Comparison of ENCODE assay signal across 17 cellular contexts in the genomic region with DNA sequence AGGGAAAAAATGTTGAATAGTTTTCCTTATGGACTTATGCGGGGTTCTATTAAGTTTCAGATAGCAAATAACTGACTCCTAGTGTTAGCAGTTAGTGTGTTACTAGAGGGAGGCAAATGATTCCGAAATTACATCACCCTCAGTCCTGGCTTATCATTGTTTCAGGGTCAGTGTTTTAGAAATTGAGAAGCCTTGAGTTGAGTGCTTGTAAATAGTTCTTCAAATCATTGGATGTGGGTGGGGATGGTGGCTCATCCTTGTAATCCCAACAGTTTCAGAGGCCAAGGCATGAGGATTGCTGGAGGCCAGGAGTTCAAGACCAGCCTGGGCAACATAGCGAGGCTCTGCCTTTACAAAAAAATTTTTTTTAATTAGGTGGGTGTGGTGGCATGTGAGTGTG. TPM values are rescaled to one million over a fixed set of nuclear protein-coding genes. Genes with fewer than 3 reads are reported as not detected.
"Had no signal": no experiment of that assay in that cellular context is flagged by ENCODE, and none has a peak within 500 bp of the region (broad histone marks: within the 10 kb centered on the region; RNA-seq: fewer than 3 reads in every experiment).

No MANE protein-coding gene starts in this region.

- H3K27me3 ChIP-seq: esophagus muscularis mucosa, neutrophil, tibial artery, uterus had no signal

- H3K4me1 ChIP-seq: tibial artery, uterus had no signal

- H3K27ac ChIP-seq: esophagus muscularis mucosa, neutrophil, tibial artery, uterus had no signal

- ATAC-seq: left ventricle myocardium superior had no signal

- DNase-seq: activated CD4-positive, alpha-beta T cell treated with anti-CD3 and anti-CD28 coated beads, Interleukin-2, amount 50 U/mL, for 48 hours; activated CD4-positive, CD25-positive, alpha-beta regulatory T cell treated with anti-CD3 and anti-CD28 coated beads, Interleukin-2, amount 50 U/mL, for 72 hours; activated naive CD4-positive, alpha-beta T cell; amygdala; kidney; left ventricle myocardium superior; SK-N-SH; small intestine; tibial artery; uterus had no signal

- H3K4me3 ChIP-seq: esophagus muscularis mucosa, tibial artery, uterus had no signal

- H3K4me3 Mint-ChIP-seq: activated T-helper 1 cell treated with anti-CD3 and anti-CD28 coated beads, Interleukin-12 subunit alpha, Interleukin-12 subunit beta, Interleukin-2, Interleukin-4 antibody, amounts not matched to agents 30 ng/mL and 10 ng/mL and 1 ng/mL, durations not matched to agents 14 hours and 24 hours and 36 hours; brain; mesothelial cell of epicardium; T-helper 1 cell treated with Interleukin-12 subunit alpha and Interleukin-12 subunit beta and Interleukin-4 antibody, amounts not matched to agents 30 μg/mL and 1 μg/mL, for 36 hours had no signal

- H3K27me3 Mint-ChIP-seq: brain had no signal

- H3K27ac Mint-ChIP-seq: activated T-helper 1 cell treated with anti-CD3 and anti-CD28 coated beads, Interleukin-12 subunit alpha, Interleukin-12 subunit beta, Interleukin-2, Interleukin-4 antibody, amounts not matched to agents 30 ng/mL and 10 ng/mL and 1 ng/mL, durations not matched to agents 14 hours and 24 hours and 36 hours; brain; mesothelial cell of epicardium; T-helper 1 cell treated with Interleukin-12 subunit alpha and Interleukin-12 subunit beta and Interleukin-4 antibody, amounts not matched to agents 30 μg/mL and 1 μg/mL, for 36 hours had no signal

- H3K9me3 Mint-ChIP-seq: activated T-helper 1 cell treated with anti-CD3 and anti-CD28 coated beads, Interleukin-12 subunit alpha, Interleukin-12 subunit beta, Interleukin-2, Interleukin-4 antibody, amounts not matched to agents 30 ng/mL and 10 ng/mL and 1 ng/mL, durations not matched to agents 14 hours and 24 hours and 36 hours; mesothelial cell of epicardium; T-helper 1 cell treated with Interleukin-12 subunit alpha and Interleukin-12 subunit beta and Interleukin-4 antibody, amounts not matched to agents 30 μg/mL and 1 μg/mL, for 36 hours had no signal

- H3K9me3 ChIP-seq: esophagus muscularis mucosa, neutrophil, tibial artery, uterus had no signal

- H3K9me2 ChIP-seq: SK-N-SH had no signal

- H3K4me2 ChIP-seq: SK-N-SH had no signal

- H3K36me3 ChIP-seq: uterus had no signal

RNA-seq across cellular contexts. Expression of a gene that starts 50.8 kb away (rescaled TPM):
- total RNA-seq: activated T-helper 1 cell treated with anti-CD3 and anti-CD28 coated beads, Interleukin-12 subunit alpha, Interleukin-12 subunit beta, Interleukin-2, Interleukin-4 antibody, amounts not matched to agents 30 ng/mL and 10 ng/mL and 1 ng/mL, durations not matched to agents 14 hours and 24 hours and 36 hours; left ventricle myocardium superior; myocyte had no signal
